In the genomic region with DNA sequence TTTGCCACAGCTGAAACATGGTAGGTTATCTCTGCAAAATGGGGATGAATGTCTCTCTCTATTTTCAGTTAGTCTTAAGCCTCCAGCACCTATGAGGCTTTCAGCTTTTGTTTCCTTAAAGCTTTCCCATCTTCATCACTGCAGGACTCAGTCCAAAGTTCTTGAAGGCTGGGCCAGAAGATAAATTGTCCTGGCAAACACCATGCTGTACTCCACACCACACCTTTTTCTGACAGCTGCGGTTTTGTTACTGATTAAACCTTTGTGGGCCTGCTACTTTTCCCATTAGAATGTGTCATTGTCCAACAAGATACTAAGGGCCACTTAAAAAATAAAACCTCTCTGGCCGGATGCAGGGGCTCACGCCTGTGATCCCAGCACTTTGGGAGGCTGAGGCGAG, we compare ENCODE assay signal across 1 cellular context.
TF ChIP-seq lines count a peak whose summit lies in the region.

No MANE protein-coding gene starts in this region.

TF ChIP-seq in GM23338, 12 proteins besides CTCF, POLR2A, EP300 and RAD21 (continued from another document):
- TF ChIP-seq, protein P1, sequence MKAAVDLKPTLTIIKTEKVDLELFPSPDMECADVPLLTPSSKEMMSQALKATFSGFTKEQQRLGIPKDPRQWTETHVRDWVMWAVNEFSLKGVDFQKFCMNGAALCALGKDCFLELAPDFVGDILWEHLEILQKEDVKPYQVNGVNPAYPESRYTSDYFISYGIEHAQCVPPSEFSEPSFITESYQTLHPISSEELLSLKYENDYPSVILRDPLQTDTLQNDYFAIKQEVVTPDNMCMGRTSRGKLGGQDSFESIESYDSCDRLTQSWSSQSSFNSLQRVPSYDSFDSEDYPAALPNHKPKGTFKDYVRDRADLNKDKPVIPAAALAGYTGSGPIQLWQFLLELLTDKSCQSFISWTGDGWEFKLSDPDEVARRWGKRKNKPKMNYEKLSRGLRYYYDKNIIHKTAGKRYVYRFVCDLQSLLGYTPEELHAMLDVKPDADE (IDR thresholded peaks at IDR 0.05): no peak
- no peak for TF ChIP-seq JUNB (IDR thresholded peaks at IDR 0.05; ENCODE audit: unreplicated experiment)
- TF ChIP-seq POLR2AphosphoS5 (IDR thresholded peaks at IDR 0.05; ENCODE audit: low read depth): no peak
- no peak for TF ChIP-seq EZH2phosphoT487 (IDR thresholded peaks at IDR 0.05; ENCODE audit: unreplicated experiment)
- TF ChIP-seq CREB1 (CRISPR knock-in tag; IDR thresholded peaks at IDR 0.05; ENCODE audit: low read depth): no peak
